30 cellular contexts compared by ENCODE assay signal in genomic region chr6:157135691-157136090, GRCh38.
DNase-seq lines count a peak whose midpoint lies in the region; ATAC-seq and TF ChIP-seq lines count a peak whose summit lies in the region.
"Had no signal": no experiment of that assay in that cellular context is flagged by ENCODE, and none has a peak within 500 bp of the region (broad histone marks: within the 10 kb centered on the region; RNA-seq: fewer than 3 reads in every experiment).

No MANE protein-coding gene starts in this region.

- peaks cover 0 to 4% (median 0%) of the 10 kb centered on the region in 3 donors for H3K27me3 Mint-ChIP-seq in immature natural killer cell (ENCODE audit: low read depth in 3 of 3)
- H3K27me3 Mint-ChIP-seq: naive B cell, T-cell had no signal

- no peaks in the 10 kb centered on the region for H3K9me3 Mint-ChIP-seq in immature natural killer cell
- H3K9me3 Mint-ChIP-seq: naive B cell, T-cell had no signal

- H3K4me3 Mint-ChIP-seq in immature natural killer cell, result no peak overlapping the region
- H3K4me3 Mint-ChIP-seq: naive B cell, T-cell had no signal

- H3K4me3 ChIP-seq in cardiac fibroblast (replicated peaks in 1 of 2; ENCODE audit: low read depth in 2 of 2, low read length in 2 of 2), result no peak overlapping the region
- H3K4me3 ChIP-seq: cardiac muscle cell, heart left ventricle, spleen, testis had no signal

- DNase-seq in EH (ENCODE audit: low read depth) (peak; percentile 72), cardiac fibroblast (ENCODE audit: low read depth in 2 of 2) (peak; percentile 32 to 49), immature natural killer cell (no peak), T-helper 1 cell (no peak), head of caudate nucleus (no peak)
- DNase-seq: activated gamma-delta T cell; amniotic stem cell; C1 segment of cervical spinal cord; Calu3; dermis blood vessel endothelial cell; HCEC 1CT; heart left ventricle; naive B cell; NCI-H1694 treated with DMSO at 0.1 percent for 48 hours; NCI-H2171; NCI-H524; nucleus accumbens; retina; SHP77 treated with DMSO at 0.1 percent for 48 hours; spleen; stimulated activated CD4-positive, alpha-beta T cell treated with anti-CD3 and anti-CD28 coated beads, Interleukin-4, amount 100 ng/mL, for 24 hours; stimulated activated naive CD4-positive, alpha-beta T cell treated with Interleukin-2 at 50 U/mL for 16 hours; T-cell; testis had no signal

- peak; percentile 48 for ATAC-seq in SK-N-SH treated with all-trans-retinoic acid at 6 μM for 48 hours
- ATAC-seq in GM19035 (IDR thresholded peaks at IDR 0.05; ENCODE audit: unreplicated experiment), result no peak
- ATAC-seq in GM21526 (IDR thresholded peaks at IDR 0.05; ENCODE audit: low FRiP score, unreplicated experiment), result no peak
- ATAC-seq: heart left ventricle, HepG2, Panc1, T-cell had no signal

- no peak for TF ChIP-seq CTCF in cardiac fibroblast (IDR thresholded peaks at IDR 0.05; ENCODE audit: low read depth, low read length)

- H3K27ac Mint-ChIP-seq in immature natural killer cell, result peak overlapping the region; percentile 11 to 78 (median 50)
- H3K27ac Mint-ChIP-seq: T-cell had no signal

- peaks cover 17 to 43% (median 24%) of the 10 kb centered on the region in 3 donors for H3K36me3 Mint-ChIP-seq in immature natural killer cell

- intact Hi-C loops in head of caudate nucleus (cut with DNase I), result no loop called here

- H3K4me1 Mint-ChIP-seq in immature natural killer cell, result peaks cover 0 to 3% of the 10 kb centered on the region in 2 donors

TF ChIP-seq in SK-N-SH treated with all-trans-retinoic acid at 6 μM for 48 hours, 23 proteins besides CTCF, POLR2A, EP300 and RAD21:
- no peak for TF ChIP-seq TOX (CRISPR knock-in tag; IDR thresholded peaks at IDR 0.05; ENCODE audit: borderline replicate concordance)
- no peak for TF ChIP-seq CSRNP3 (CRISPR knock-in tag; IDR thresholded peaks at IDR 0.05)
- TF ChIP-seq PATZ1 (CRISPR knock-in tag; IDR thresholded peaks at IDR 0.05; ENCODE audit: borderline replicate concordance), result no peak
- TF ChIP-seq ZNF565 (CRISPR knock-in tag; conservative IDR thresholded peaks at IDR 0.05; ENCODE audit: low read depth), result no peak
- no peak for TF ChIP-seq CSDC2 (CRISPR knock-in tag; IDR thresholded peaks at IDR 0.05)
- TF ChIP-seq SNAI2 (CRISPR knock-in tag; IDR thresholded peaks at IDR 0.05), result no peak
- no peak for TF ChIP-seq BACH2 (CRISPR knock-in tag; IDR thresholded peaks at IDR 0.05; ENCODE audit: borderline replicate concordance)
- no peak for TF ChIP-seq PPARA (CRISPR knock-in tag; IDR thresholded peaks at IDR 0.05; ENCODE audit: borderline replicate concordance)
- TF ChIP-seq GLIS3 (CRISPR knock-in tag; IDR thresholded peaks at IDR 0.05), result no peak
- no peak for TF ChIP-seq OSR1 (CRISPR knock-in tag; IDR thresholded peaks at IDR 0.05)
- no peak for TF ChIP-seq ZFP3 (CRISPR knock-in tag; IDR thresholded peaks at IDR 0.05)
- TF ChIP-seq TSHZ2 (CRISPR knock-in tag; IDR thresholded peaks at IDR 0.05), result no peak
- no peak for TF ChIP-seq TCF4 (CRISPR knock-in tag; IDR thresholded peaks at IDR 0.05; ENCODE audit: borderline replicate concordance)
- no peak for TF ChIP-seq ESRRG (CRISPR knock-in tag; IDR thresholded peaks at IDR 0.05)
- TF ChIP-seq ISL1 (CRISPR knock-in tag; IDR thresholded peaks at IDR 0.05), result no peak

Comparison
In these comparisons a context has a peak if more than half of its experiments do, and no peak if none do; other contexts are left out.
1. DNase-seq: peak in EH (single experiment) and cardiac fibroblast (2 of 2); none in immature natural killer cell (0 of 3), T-helper 1 cell (0 of 5) and head of caudate nucleus (0 of 42).